Comparison of ENCODE assay signal across 28 cellular contexts in genomic region chr17:68565656-68566055, GRCh38. TPM values are rescaled to one million over a fixed set of nuclear protein-coding genes. Genes with fewer than 3 reads are reported as not detected.
"Had no signal": no experiment of that assay in that cellular context is flagged by ENCODE, and none has a peak within 500 bp of the region (broad histone marks: within the 10 kb centered on the region; RNA-seq: fewer than 3 reads in every experiment).

No MANE protein-coding gene starts in this region.

- H3K27ac ChIP-seq: ascending aorta, neural progenitor cell, parathyroid adenoma, psoas muscle, testis had no signal

- H3K27me3 Mint-ChIP-seq: type B pancreatic cell had no signal

- H3K27ac Mint-ChIP-seq: activated CD4-positive, alpha-beta T cell treated with anti-CD3 and anti-CD28 coated beads for 36 hours; activated CD8-positive, alpha-beta memory T cell treated with anti-CD3 and anti-CD28 coated beads, Interleukin-2, amount 10 ng/mL, durations not matched to agents 7 days and 5 days; activated CD8-positive, alpha-beta T cell treated with anti-CD3 and anti-CD28 coated beads, Interleukin-2, amount 10 ng/mL, durations not matched to agents 7 days and 5 days; activated naive CD4-positive, alpha-beta T cell treated with anti-CD3 and anti-CD28 coated beads, Interleukin-2, amount 50 U/mL, for 72 hours; activated T-helper 2 cell treated with anti-CD3 and anti-CD28 coated beads, Interferon-gamma antibody, Interleukin-2, Interleukin-4, amounts not matched to agents 10 μg/mL and 5 μg/mL and 100 μg/mL, durations not matched to agents 14 hours and 24 hours and 36 hours; brain; effector memory CD8-positive, alpha-beta T cell; mesothelial cell of epicardium; naive thymus-derived CD8-positive, alpha-beta T cell; neural progenitor cell; T-helper 2 cell treated with Interferon-gamma antibody and Interleukin-4, amounts not matched to agents 5 μg/mL and 100 μg/mL, for 36 hours; type B pancreatic cell had no signal

- H3K4me2 ChIP-seq: neural progenitor cell had no signal

- H3K36me3 ChIP-seq: ascending aorta, heart left ventricle, neural progenitor cell had no signal

- H3K9me3 Mint-ChIP-seq: activated naive CD4-positive, alpha-beta T cell treated with anti-CD3 and anti-CD28 coated beads, Interleukin-2, amount 50 U/mL, for 72 hours; activated T-helper 2 cell treated with anti-CD3 and anti-CD28 coated beads, Interferon-gamma antibody, Interleukin-2, Interleukin-4, amounts not matched to agents 10 μg/mL and 5 μg/mL and 100 μg/mL, durations not matched to agents 14 hours and 24 hours and 36 hours; effector memory CD8-positive, alpha-beta T cell; neural progenitor cell; T-helper 2 cell treated with Interferon-gamma antibody and Interleukin-4, amounts not matched to agents 5 μg/mL and 100 μg/mL, for 36 hours had no signal

- DNase-seq: activated CD4-positive, alpha-beta T cell treated with anti-CD3 and anti-CD28 coated beads for 36 hours; activated CD4-positive, CD25-positive, alpha-beta regulatory T cell; activated CD8-positive, alpha-beta memory T cell treated with anti-CD3 and anti-CD28 coated beads, Interleukin-2, amount 10 ng/mL, durations not matched to agents 7 days and 5 days; activated CD8-positive, alpha-beta T cell treated with anti-CD3 and anti-CD28 coated beads, Interleukin-2, amount 10 ng/mL, durations not matched to agents 7 days and 5 days; activated T-cell treated with anti-CD3 and anti-CD28 coated beads, Interleukin-2, amount 50 U/mL, for 48 hours; cortex of kidney; effector memory CD8-positive, alpha-beta T cell; foreskin keratinocyte; heart left ventricle; hypothalamus; naive thymus-derived CD8-positive, alpha-beta T cell; occipital lobe; psoas muscle; stimulated activated CD4-positive, alpha-beta T cell treated with anti-CD3 and anti-CD28 coated beads, Interleukin-2, amount 100 ng/mL, for 48 hours; stimulated activated naive CD4-positive, alpha-beta T cell treated with Interleukin-2 at 50 U/mL for 16 hours; T-helper 1 cell; testis had no signal

- H3K9me3 ChIP-seq: ascending aorta, heart left ventricle, psoas muscle, testis had no signal

- H3K27me3 ChIP-seq: ascending aorta, foreskin keratinocyte, heart left ventricle, neural progenitor cell, testis had no signal

- H3K4me3 Mint-ChIP-seq: activated CD4-positive, alpha-beta T cell treated with anti-CD3 and anti-CD28 coated beads for 36 hours; activated CD8-positive, alpha-beta memory T cell treated with anti-CD3 and anti-CD28 coated beads, Interleukin-2, amount 10 ng/mL, durations not matched to agents 7 days and 5 days; activated CD8-positive, alpha-beta T cell treated with anti-CD3 and anti-CD28 coated beads, Interleukin-2, amount 10 ng/mL, durations not matched to agents 7 days and 5 days; brain; effector memory CD8-positive, alpha-beta T cell; mesothelial cell of epicardium; naive thymus-derived CD8-positive, alpha-beta T cell; neural progenitor cell; T-helper 2 cell treated with Interferon-gamma antibody and Interleukin-4, amounts not matched to agents 5 μg/mL and 100 μg/mL, for 36 hours; type B pancreatic cell had no signal

- H3K4me1 Mint-ChIP-seq: activated CD4-positive, alpha-beta T cell treated with anti-CD3 and anti-CD28 coated beads for 36 hours; neural progenitor cell had no signal

- H3K36me3 Mint-ChIP-seq: activated CD8-positive, alpha-beta memory T cell treated with anti-CD3 and anti-CD28 coated beads, Interleukin-2, amount 10 ng/mL, durations not matched to agents 7 days and 5 days; activated naive CD4-positive, alpha-beta T cell treated with anti-CD3 and anti-CD28 coated beads, Interleukin-2, amount 50 U/mL, for 72 hours; brain; mesothelial cell of epicardium; naive thymus-derived CD8-positive, alpha-beta T cell; neural progenitor cell; type B pancreatic cell had no signal

- H2AFZ ChIP-seq: neural progenitor cell, parathyroid adenoma had no signal

- H3K4me1 ChIP-seq: neural progenitor cell, parathyroid adenoma, psoas muscle had no signal

- ATAC-seq: activated CD4-positive, alpha-beta T cell treated with anti-CD3 and anti-CD28 coated beads for 36 hours; activated CD8-positive, alpha-beta memory T cell treated with anti-CD3 and anti-CD28 coated beads, Interleukin-2, amount 10 ng/mL, durations not matched to agents 7 days and 5 days; activated CD8-positive, alpha-beta T cell treated with anti-CD3 and anti-CD28 coated beads, Interleukin-2, amount 10 ng/mL, durations not matched to agents 7 days and 5 days; activated naive CD4-positive, alpha-beta T cell treated with anti-CD3 and anti-CD28 coated beads, Interleukin-2, amount 50 U/mL, for 72 hours; effector memory CD8-positive, alpha-beta T cell; naive thymus-derived CD8-positive, alpha-beta T cell had no signal

- H3K4me3 ChIP-seq: ascending aorta, heart left ventricle, neural progenitor cell, psoas muscle, testis had no signal

- H3K79me2 ChIP-seq: parathyroid adenoma had no signal

RNA-seq across cellular contexts. Expression of gene FAM20A, which starts 35.5 kb away (rescaled TPM):
- total RNA-seq: activated CD4-positive, alpha-beta T cell treated with anti-CD3 and anti-CD28 coated beads for 36 hours; activated CD8-positive, alpha-beta memory T cell treated with anti-CD3 and anti-CD28 coated beads, Interleukin-2, amount 10 ng/mL, durations not matched to agents 7 days and 5 days; activated CD8-positive, alpha-beta T cell treated with anti-CD3 and anti-CD28 coated beads, Interleukin-2, amount 10 ng/mL, durations not matched to agents 7 days and 5 days; activated naive CD4-positive, alpha-beta T cell treated with anti-CD3 and anti-CD28 coated beads, Interleukin-2, amount 50 U/mL, for 72 hours; activated T-helper 2 cell treated with anti-CD3 and anti-CD28 coated beads, Interferon-gamma antibody, Interleukin-2, Interleukin-4, amounts not matched to agents 10 μg/mL and 5 μg/mL and 100 μg/mL, durations not matched to agents 14 hours and 24 hours and 36 hours; endothelial cell of umbilical vein; foreskin keratinocyte; lung microvascular endothelial cell; naive thymus-derived CD8-positive, alpha-beta T cell had no signal
- polyA plus RNA-seq: endothelial cell of umbilical vein, foreskin keratinocyte had no signal
